In the genomic region with DNA sequence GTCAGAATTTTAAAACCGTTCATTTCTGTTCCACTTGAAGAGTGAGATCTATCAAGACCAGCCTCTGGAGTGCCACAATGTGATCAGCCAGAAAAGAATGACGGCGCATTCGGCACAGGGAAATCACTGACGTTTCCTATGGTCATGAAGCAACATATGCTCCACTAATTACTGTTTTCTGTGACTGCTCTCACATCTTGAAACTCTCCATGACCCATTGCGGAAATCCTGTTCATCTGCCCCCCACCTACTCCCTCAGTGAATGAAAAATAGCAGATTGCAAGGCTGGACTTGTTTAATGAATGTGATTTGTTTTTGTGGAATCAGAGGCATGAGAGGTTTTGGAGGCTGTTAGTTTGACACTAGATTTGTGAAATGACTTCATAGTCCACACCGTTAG, we compare ENCODE assay signal across 18 cellular contexts. TPM values are rescaled to one million over a fixed set of nuclear protein-coding genes. Genes with fewer than 3 reads are reported as not detected.
DNase-seq lines count a peak whose midpoint lies in the region; ATAC-seq and TF ChIP-seq lines count a peak whose summit lies in the region.
"Had no signal": no experiment of that assay in that cellular context is flagged by ENCODE, and none has a peak within 500 bp of the region (broad histone marks: within the 10 kb centered on the region; RNA-seq: fewer than 3 reads in every experiment).

No MANE protein-coding gene starts in this region.

- no peaks in the 10 kb centered on the region for H4K20me1 ChIP-seq in BLaER1 treated with 17β-estradiol and CSF1 and Interleukin-3, amounts not matched to agents 10 nM and 100 nM

- H3K9ac ChIP-seq in BLaER1 treated with 17β-estradiol and CSF1 and Interleukin-3, amounts not matched to agents 10 nM and 100 nM: no peak overlapping the region
- H3K9ac ChIP-seq: KMS-11 had no signal

- peaks cover 0 to 13% (median 6%) of the 10 kb centered on the region in 10 experiments; a peak in 10 of 20 replicates for H3K4me1 ChIP-seq in BLaER1 treated with 17β-estradiol and CSF1 and Interleukin-3, amounts not matched to agents 10 nM and 100 nM

- ATAC-seq in left lobe of liver (peak; percentile 27), HG03039 (IDR thresholded peaks at IDR 0.05; ENCODE audit: unreplicated experiment) (no peak), GM18498 (IDR thresholded peaks at IDR 0.05; ENCODE audit: unreplicated experiment) (no peak), GM18909 (IDR thresholded peaks at IDR 0.05; ENCODE audit: poor library complexity, unreplicated experiment) (no peak)
- ATAC-seq: HepG2 had no signal

- H3K4me2 ChIP-seq in BLaER1 treated with 17β-estradiol and CSF1 and Interleukin-3, amounts not matched to agents 10 nM and 100 nM: peak overlapping the region in 7 of 11 experiments; percentile 5 to 39 (median 27); a peak in 11 of 22 replicates
- H3K4me2 ChIP-seq: KMS-11 had no signal

- no peaks in the 10 kb centered on the region for H3K9me3 ChIP-seq in BLaER1 treated with 17β-estradiol and CSF1 and Interleukin-3, amounts not matched to agents 10 nM and 100 nM (replicated peaks in 1 of 11)
- H3K9me3 ChIP-seq: MG63 had no signal

- H3K4me3 ChIP-seq in BLaER1 treated with 17β-estradiol and CSF1 and Interleukin-3, amounts not matched to agents 10 nM and 100 nM: no peak overlapping the region
- H3K4me3 ChIP-seq: MG63 had no signal

- H3K36me3 ChIP-seq in BLaER1 treated with 17β-estradiol and CSF1 and Interleukin-3, amounts not matched to agents 10 nM and 100 nM: no peaks in the 10 kb centered on the region

- DNase-seq in NCI-H1417 (lab: John Stamatoyannopoulos, UW) (peak in 2 of 3 experiments; percentile 56 to 87), left lobe of liver (ENCODE audit: low spot score) (no peak)
- DNase-seq: COR-L47, DMS53, MG63, NCI-H1436, NCI-H2029 treated with DMSO at 0.1 percent for 48 hours, NCI-H82, SHP77 had no signal

- no peak overlapping the region for H3K27ac ChIP-seq in BLaER1 treated with 17β-estradiol and CSF1 and Interleukin-3, amounts not matched to agents 10 nM and 100 nM
- H3K27ac ChIP-seq: KMS-11 had no signal

- H3K27me3 ChIP-seq in BLaER1 treated with 17β-estradiol and CSF1 and Interleukin-3, amounts not matched to agents 10 nM and 100 nM: no peaks in the 10 kb centered on the region
- H3K27me3 ChIP-seq: MG63 had no signal

TF ChIP-seq in PFSK-1, 5 proteins besides CTCF, POLR2A, EP300 and RAD21:
- peak; percentile 48 for TF ChIP-seq FOXP2 (optimal IDR thresholded peaks at IDR 0.05; ENCODE audit: borderline replicate concordance, extremely low read depth, extremely low read length, insufficient read depth)
- TF ChIP-seq SIN3A (IDR thresholded peaks at IDR 0.05; ENCODE audit: borderline replicate concordance, insufficient read depth, low read length): no peak
- TF ChIP-seq, protein P1, sequence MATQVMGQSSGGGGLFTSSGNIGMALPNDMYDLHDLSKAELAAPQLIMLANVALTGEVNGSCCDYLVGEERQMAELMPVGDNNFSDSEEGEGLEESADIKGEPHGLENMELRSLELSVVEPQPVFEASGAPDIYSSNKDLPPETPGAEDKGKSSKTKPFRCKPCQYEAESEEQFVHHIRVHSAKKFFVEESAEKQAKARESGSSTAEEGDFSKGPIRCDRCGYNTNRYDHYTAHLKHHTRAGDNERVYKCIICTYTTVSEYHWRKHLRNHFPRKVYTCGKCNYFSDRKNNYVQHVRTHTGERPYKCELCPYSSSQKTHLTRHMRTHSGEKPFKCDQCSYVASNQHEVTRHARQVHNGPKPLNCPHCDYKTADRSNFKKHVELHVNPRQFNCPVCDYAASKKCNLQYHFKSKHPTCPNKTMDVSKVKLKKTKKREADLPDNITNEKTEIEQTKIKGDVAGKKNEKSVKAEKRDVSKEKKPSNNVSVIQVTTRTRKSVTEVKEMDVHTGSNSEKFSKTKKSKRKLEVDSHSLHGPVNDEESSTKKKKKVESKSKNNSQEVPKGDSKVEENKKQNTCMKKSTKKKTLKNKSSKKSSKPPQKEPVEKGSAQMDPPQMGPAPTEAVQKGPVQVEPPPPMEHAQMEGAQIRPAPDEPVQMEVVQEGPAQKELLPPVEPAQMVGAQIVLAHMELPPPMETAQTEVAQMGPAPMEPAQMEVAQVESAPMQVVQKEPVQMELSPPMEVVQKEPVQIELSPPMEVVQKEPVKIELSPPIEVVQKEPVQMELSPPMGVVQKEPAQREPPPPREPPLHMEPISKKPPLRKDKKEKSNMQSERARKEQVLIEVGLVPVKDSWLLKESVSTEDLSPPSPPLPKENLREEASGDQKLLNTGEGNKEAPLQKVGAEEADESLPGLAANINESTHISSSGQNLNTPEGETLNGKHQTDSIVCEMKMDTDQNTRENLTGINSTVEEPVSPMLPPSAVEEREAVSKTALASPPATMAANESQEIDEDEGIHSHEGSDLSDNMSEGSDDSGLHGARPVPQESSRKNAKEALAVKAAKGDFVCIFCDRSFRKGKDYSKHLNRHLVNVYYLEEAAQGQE (IDR thresholded peaks at IDR 0.05; ENCODE audit: insufficient read depth in 1 of 2, low read depth in 2 of 2, low read length in 2 of 2): no peak
- TF ChIP-seq TAF1 (IDR thresholded peaks at IDR 0.05; ENCODE audit: borderline replicate concordance, insufficient read depth, low read length): no peak
- no peak for TF ChIP-seq POLR2AphosphoS5 (IDR thresholded peaks at IDR 0.05; ENCODE audit: low read depth, low read length)

RNA-seq across cellular contexts. Expression of a gene that starts 53.3 kb away (rescaled TPM):
- 14.7 TPM for polyA plus RNA-seq in PFSK-1 (2012; ENCODE audit: insufficient read length, low read depth)
- 12.0 TPM for total RNA-seq in left lobe of liver
- total RNA-seq: G401 had no signal
- polyA plus RNA-seq: CD14-positive monocyte had no signal
